ENCODE assay signal across 8 cellular contexts in genomic region chr15:40357723-40358491, GRCh38. TPM values are rescaled to one million over a fixed set of nuclear protein-coding genes. Genes with fewer than 3 reads are reported as not detected.
A peak's percentile ranks its signal among the peaks of the same experiment; 100 is the strongest.
DNase-seq lines count a peak whose midpoint lies in the region; ATAC-seq and TF ChIP-seq lines count a peak whose summit lies in the region.

Gene DISP2, plus strand, starts transcription at chr15:40358219. Its CDS starts 103 bp downstream, at chr15:40358322.

- no peaks in the 10 kb centered on the region for H3K27me3 ChIP-seq in WERI-Rb-1 (ENCODE audit: insufficient read depth, low read depth, severe bottlenecking)
- H3K27me3 ChIP-seq in skeletal muscle satellite cell (ENCODE audit: control insufficient read depth, insufficient read depth, low read length): peaks cover 49% of the 10 kb centered on the region

- intact Hi-C loops in MCF 10A (cut with micrococcal nuclease): no loop called here

- CTCF ChIA-PET in MCF 10A (lab: Yijun Ruan, JAX): interaction anchor here (0.5 to 6.8 kb wide), 8 partner anchors 10 to 118 kb away, joined by 3 to 38 read pairs (median 4); no protein-coding TSS in a partner anchor

- H3K4me3 Mint-ChIP-seq in MCF 10A (ENCODE audit: unreplicated experiment): peak within 1 kb of the TSS; percentile 73

- peak within 1 kb of the TSS; percentile 86 for H3K27ac ChIP-seq in WERI-Rb-1

- H3K36me3 ChIP-seq in WERI-Rb-1 (no peaks in the 10 kb centered on the region), skeletal muscle satellite cell (ENCODE audit: insufficient read depth, low read length) (no peaks in the 10 kb centered on the region)

- H3K4me2 ChIP-seq in skeletal muscle satellite cell (ENCODE audit: low read length): peak within 1 kb of the TSS; percentile 92

- no peaks in the 10 kb centered on the region for H3K27me3 Mint-ChIP-seq in MCF 10A (ENCODE audit: insufficient read depth, unreplicated experiment)

- no peaks in the 10 kb centered on the region for H3K9me3 ChIP-seq in WERI-Rb-1 (ENCODE audit: severe bottlenecking)
- H3K9me3 ChIP-seq in iPS-18c (ENCODE audit: control insufficient read depth, insufficient read depth, low read length): no peaks in the 10 kb centered on the region
- H3K9me3 ChIP-seq in skeletal muscle satellite cell (replicated peaks; ENCODE audit: low read length): no peaks in the 10 kb centered on the region

- H3K4me1 ChIP-seq in skeletal muscle satellite cell (ENCODE audit: control insufficient read depth, insufficient read depth, low read length): peaks cover 12% of the 10 kb centered on the region

- H3K4me1 Mint-ChIP-seq in MCF 10A (ENCODE audit: insufficient read depth, unreplicated experiment): no peaks in the 10 kb centered on the region

- ATAC-seq in HG03060 (IDR thresholded peaks at IDR 0.05; ENCODE audit: low read depth, unreplicated experiment): peak; percentile 50

- TF ChIP-seq CTCF in WERI-Rb-1 (IDR thresholded peaks at IDR 0.05; ENCODE audit: low read depth, low read length): no peak
- TF ChIP-seq CTCF in MCF 10A (IDR thresholded peaks at IDR 0.05; ENCODE audit: unreplicated experiment): no peak

- H3K4me3 ChIP-seq in WERI-Rb-1 (ENCODE audit: low read depth, low read length): peak within 1 kb of the TSS; percentile 59
- peak within 1 kb of the TSS; percentile 56 for H3K4me3 ChIP-seq in iPS-18c (ENCODE audit: insufficient read depth, low read depth, low read length)
- peak within 1 kb of the TSS; percentile 68 for H3K4me3 ChIP-seq in skeletal muscle satellite cell (ENCODE audit: low read length)

- BruUV-seq in MCF 10A (replicated peaks; lab: Mats Ljungman, UMichigan): no TSS peak

- H3K9ac ChIP-seq in skeletal muscle satellite cell (ENCODE audit: low read depth, low read length): no peak within 1 kb of the TSS

- DNase-seq in NCI-H187 (lab: John Stamatoyannopoulos, UW) (peak; percentile 44 to 55), NCI-H187 treated with DMSO at 0.1 percent for 48 hours (lab: John Stamatoyannopoulos, UW) (no peak), NCI-H2196 treated with DMSO at 0.1 percent for 48 hours (lab: John Stamatoyannopoulos, UW; ENCODE audit: unreplicated experiment) (peak; percentile 56), WERI-Rb-1 (peak; percentile 89), MCF 10A (ENCODE audit: unreplicated experiment) (peak; percentile 71)

- H3K9me3 Mint-ChIP-seq in MCF 10A (ENCODE audit: unreplicated experiment): no peaks in the 10 kb centered on the region

- H3K27ac Mint-ChIP-seq in MCF 10A (ENCODE audit: low read depth, unreplicated experiment): no peak within 1 kb of the TSS

- peaks cover 6% of the 10 kb centered on the region for H3K36me3 Mint-ChIP-seq in MCF 10A (ENCODE audit: insufficient read depth, unreplicated experiment)

- POLR2A ChIA-PET in MCF 10A (lab: Yijun Ruan, JAX): interaction anchor here (1.2 kb wide), 1 partner anchor 16 kb away, joined by 3 read pairs; no protein-coding TSS in a partner anchor

RNA-seq across cellular contexts. Expression of gene DISP2, which starts in this region (rescaled TPM):
- total RNA-seq in MCF 10A (2022): 1.8 and 2.1 TPM in 2 replicates
- under 0.01 TPM in 2 replicates for total RNA-seq in skeletal muscle satellite cell (2012; rRNA removed)
